ENCODE assay signal across 21 cellular contexts in the genomic region with DNA sequence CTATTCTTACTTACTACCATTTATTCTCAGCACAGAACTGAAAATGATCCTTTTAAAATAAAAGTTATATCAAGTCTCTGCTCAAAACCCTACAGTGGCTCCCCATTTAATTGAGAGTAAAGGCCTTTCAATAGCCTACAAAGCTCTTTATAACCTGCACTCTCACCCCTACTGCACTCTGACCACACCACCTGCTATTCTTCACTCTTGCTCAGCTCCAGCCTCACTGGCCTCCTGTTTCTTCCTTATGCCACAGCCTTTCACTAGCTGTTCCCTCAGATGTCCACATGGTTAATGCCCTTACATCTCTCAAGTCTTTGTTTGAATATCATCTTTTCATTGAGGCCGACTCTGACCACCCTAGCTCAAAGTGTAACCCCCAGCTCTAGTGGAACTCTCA.
"Had no signal": no experiment of that assay in that cellular context is flagged by ENCODE, and none has a peak within 500 bp of the region (broad histone marks: within the 10 kb centered on the region; RNA-seq: fewer than 3 reads in every experiment).

No MANE protein-coding gene starts in this region.

- H3K9me3 ChIP-seq: SK-N-SH had no signal

- H3K9ac ChIP-seq: SK-N-SH had no signal

- H3K4me2 ChIP-seq: SK-N-SH had no signal

- DNase-seq: IMR-90, Karpas-422, KG1, MM.1S, NCI-H1092 treated with DMSO at 0.1 percent for 48 hours, NCI-H1417, NCI-H1436 treated with DMSO at 0.1 percent for 48 hours, NCI-H1694, NCI-H187 treated with DMSO at 0.1 percent for 48 hours, NCI-H2029 treated with DMSO at 0.1 percent for 48 hours, NCI-H2171 treated with DMSO at 0.1 percent for 48 hours, NCI-H345, NCI-H446 treated with DMSO at 0.1 percent for 48 hours, NCI-H510A treated with DMSO at 0.1 percent for 48 hours, NCI-H526, NCI-H748 treated with DMSO at 0.1 percent for 48 hours, SHP77, SK-N-SH, SW 1271 had no signal

- H3K27ac ChIP-seq: RWPE1 had no signal

- ATAC-seq: HepG2 had no signal
